Comparison of ENCODE assay signal across 10 cellular contexts in the genomic region with DNA sequence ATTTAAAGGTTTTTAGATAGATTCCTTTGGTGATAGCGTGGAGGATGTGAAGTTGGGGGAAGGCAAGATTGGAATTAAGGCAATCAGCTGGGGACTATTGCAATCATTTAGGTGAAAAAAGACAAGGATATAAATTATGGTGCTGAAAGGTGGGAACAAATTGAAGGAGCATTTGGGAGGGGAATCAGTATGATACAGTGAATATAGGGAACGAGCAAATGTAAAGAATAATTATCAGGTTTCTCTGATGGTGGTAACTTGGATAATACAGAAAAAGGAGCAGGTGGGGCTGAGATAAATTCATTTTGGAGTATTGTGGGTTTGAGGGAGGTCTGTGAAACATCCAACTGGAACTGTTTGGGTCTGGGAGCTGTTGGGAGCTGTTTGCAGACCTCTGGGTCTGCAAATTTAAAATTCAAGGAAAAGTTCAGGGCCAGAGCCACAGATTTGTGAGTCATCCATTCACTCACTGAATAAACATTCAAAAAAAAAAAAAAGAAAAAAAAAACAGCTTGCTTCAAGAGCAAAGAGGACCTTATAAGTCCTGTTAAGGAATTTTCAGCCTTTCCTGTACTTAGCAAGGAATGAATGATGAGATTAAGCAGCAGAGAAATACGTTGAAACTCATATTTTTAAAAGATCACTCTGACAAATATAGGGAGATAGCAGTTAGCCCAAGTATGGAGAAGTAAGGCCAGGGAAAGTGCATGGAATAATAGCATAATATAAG.
DNase-seq lines count a peak whose midpoint lies in the region; ATAC-seq and TF ChIP-seq lines count a peak whose summit lies in the region.
"Had no signal": no experiment of that assay in that cellular context is flagged by ENCODE, and none has a peak within 500 bp of the region (broad histone marks: within the 10 kb centered on the region; RNA-seq: fewer than 3 reads in every experiment).

No MANE protein-coding gene starts in this region.

- TF ChIP-seq CTCF in astrocyte of the spinal cord (IDR thresholded peaks at IDR 0.05; ENCODE audit: low read depth, low read length) (no peak), endodermal cell (conservative IDR thresholded peaks at IDR 0.05) (no peak)

- no peak overlapping the region for H3K9ac ChIP-seq in endodermal cell (ENCODE audit: extremely low read depth, low read length, poor library complexity, severe bottlenecking)

- in situ Hi-C loops in astrocyte of the spinal cord (cut with HindIII; ENCODE audit: low sequenced_read_pairs), result no loop called here

- H3K27ac Mint-ChIP-seq in endodermal cell, result no peak overlapping the region
- H3K27ac Mint-ChIP-seq: activated T-cell treated with anti-CD3 and anti-CD28 coated beads, Interleukin-2, amount 50 U/mL, for 24 hours; naive thymus-derived CD4-positive, alpha-beta T cell had no signal

- peaks cover 18% of the 10 kb centered on the region for H3K4me1 Mint-ChIP-seq in endodermal cell

- peaks cover 2% of the 10 kb centered on the region for H3K36me3 Mint-ChIP-seq in endodermal cell (ENCODE audit: low read depth)

- H3K4me3 ChIP-seq in astrocyte of the spinal cord (ENCODE audit: low read depth, low read length), result no peak overlapping the region
- H3K4me3 ChIP-seq in urinary bladder (ENCODE audit: low read depth, low read length), result no peak overlapping the region
- H3K4me3 ChIP-seq in endodermal cell (ENCODE audit: low read length), result no peak overlapping the region

- no peaks in the 10 kb centered on the region for H3K36me3 ChIP-seq in urinary bladder (ENCODE audit: insufficient read depth)
- H3K36me3 ChIP-seq in endodermal cell (ENCODE audit: control insufficient read depth, insufficient read depth, low read length), result no peaks in the 10 kb centered on the region

- H3K9me3 Mint-ChIP-seq in endodermal cell, result peaks cover under 1% of the 10 kb centered on the region
- H3K9me3 Mint-ChIP-seq: activated T-cell treated with anti-CD3 and anti-CD28 coated beads, Interleukin-2, amount 50 U/mL, for 24 hours had no signal

- peak; percentile 25 for ATAC-seq in left lobe of liver
- ATAC-seq: naive thymus-derived CD4-positive, alpha-beta T cell had no signal

- H3K27ac ChIP-seq in urinary bladder (ENCODE audit: low read depth) (peak overlapping the region; percentile 38), endodermal cell (ENCODE audit: low read depth, low read length) (no peak overlapping the region)

- H3K9me3 ChIP-seq in endodermal cell (ENCODE audit: control insufficient read depth, low read length), result peaks cover 8% of the 10 kb centered on the region

- no peaks in the 10 kb centered on the region for H3K27me3 Mint-ChIP-seq in endodermal cell (ENCODE audit: insufficient read depth)
- H3K27me3 Mint-ChIP-seq: activated T-cell treated with anti-CD3 and anti-CD28 coated beads, Interleukin-2, amount 50 U/mL, for 24 hours had no signal

- no peaks in the 10 kb centered on the region for H3K27me3 ChIP-seq in endodermal cell (ENCODE audit: control insufficient read depth, insufficient read depth, low read length, poor library complexity, severe bottlenecking)

- no peak overlapping the region for H3K4me3 Mint-ChIP-seq in endodermal cell
- H3K4me3 Mint-ChIP-seq: activated T-cell treated with anti-CD3 and anti-CD28 coated beads, Interleukin-2, amount 50 U/mL, for 24 hours; naive thymus-derived CD4-positive, alpha-beta T cell had no signal

- WGBS in urinary bladder, result 48% methylated on average over 3 of the region's 3 CpGs
- WGBS in endodermal cell (ENCODE audit: insufficient coverage in 1 of 2, insufficient read length in 1 of 2), 2 experiments, result 77 to 95% methylated on average over 2 to 3 of the region's 3 CpGs

- H3K4me1 ChIP-seq in urinary bladder (ENCODE audit: insufficient read depth) (peaks cover 1% of the 10 kb centered on the region), endodermal cell (ENCODE audit: control insufficient read depth, insufficient read depth, low read length) (no peaks in the 10 kb centered on the region)

- peak; percentile 25 for DNase-seq in HPDE6-E6E7 (ENCODE audit: extremely low spot score)
- peak; percentile 94 for DNase-seq in astrocyte of the spinal cord (ENCODE audit: low read depth, low spot score)
- no peak for DNase-seq in left lobe of liver (ENCODE audit: low spot score)
- no peak for DNase-seq in endodermal cell
- no peak for DNase-seq in NOMO-1 treated with dmso at 0.1 percent for 144 hours (lab: John Stamatoyannopoulos, UW; ENCODE audit: unreplicated experiment)
- no peak for DNase-seq in activated CD4-positive, alpha-beta T cell treated with anti-CD3 and anti-CD28 coated beads, Interleukin-2, amount 50 U/mL, for 1 hour
- DNase-seq: activated T-cell treated with anti-CD3 and anti-CD28 coated beads, Interleukin-2, amount 50 U/mL, for 24 hours; naive thymus-derived CD4-positive, alpha-beta T cell; NCI-H1930 had no signal

Comparison
In these comparisons a context has a peak if more than half of its experiments do, and no peak if none do; other contexts are left out.
1. DNase-seq: peak in HPDE6-E6E7 (single experiment) and astrocyte of the spinal cord (single experiment); none in left lobe of liver (single experiment), endodermal cell (single experiment), NOMO-1 treated with dmso at 0.1 percent for 144 hours (single experiment) and activated CD4-positive, alpha-beta T cell treated with anti-CD3 and anti-CD28 coated beads, Interleukin-2, amount 50 U/mL, for 1 hour (single experiment).